In the genomic region with DNA sequence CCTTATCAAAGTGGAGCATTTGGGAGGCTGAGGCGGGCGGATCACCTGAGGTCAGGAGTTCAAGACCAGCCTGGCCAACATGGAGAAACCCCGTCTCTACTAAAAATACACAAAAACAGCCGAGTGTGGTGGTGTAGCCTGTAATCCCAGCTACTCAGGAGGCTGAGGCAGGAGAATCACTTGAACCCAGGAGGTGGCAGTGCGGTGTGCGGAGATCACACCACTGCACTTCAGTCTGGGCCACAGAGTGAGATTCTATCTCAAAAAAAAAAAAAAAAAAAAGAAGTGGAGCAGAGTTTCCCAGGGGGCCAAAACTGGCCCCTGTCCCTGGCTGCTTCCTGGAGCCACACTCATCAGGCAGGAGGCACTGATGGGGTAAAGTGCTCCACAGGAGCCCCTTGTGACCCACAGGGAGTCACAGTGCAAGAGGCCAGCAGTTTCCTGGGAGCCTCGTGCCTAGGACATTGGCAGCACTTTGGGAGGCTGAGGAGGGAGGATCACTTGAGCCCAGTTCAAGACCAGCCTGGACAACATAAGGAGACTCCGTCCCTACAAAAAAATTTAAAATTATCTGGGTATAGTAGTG, we compare ENCODE assay signal across 15 cellular contexts. TPM values are rescaled to one million over a fixed set of nuclear protein-coding genes. Genes with fewer than 3 reads are reported as not detected.
"Had no signal": no experiment of that assay in that cellular context is flagged by ENCODE, and none has a peak within 500 bp of the region (broad histone marks: within the 10 kb centered on the region; RNA-seq: fewer than 3 reads in every experiment).

No MANE protein-coding gene starts in this region.

- FAIRE-seq: endometrium, urothelium cell line had no signal

- ATAC-seq: gastroesophageal sphincter; naive thymus-derived CD8-positive, alpha-beta T cell had no signal

- H3K36me3 ChIP-seq: esophagus muscularis mucosa, gastroesophageal sphincter, sigmoid colon, thyroid gland had no signal

- H3K4me3 ChIP-seq: esophagus muscularis mucosa, gastroesophageal sphincter, mucosa of descending colon, sigmoid colon, skin epidermis, thyroid gland had no signal

- H3K27me3 ChIP-seq: thyroid gland had no signal

- DNase-seq: cortex of kidney; effector memory CD4-positive, alpha-beta T cell; glutamatergic neuron; sigmoid colon; stimulated activated CD4-positive, alpha-beta T cell treated with anti-CD3 and anti-CD28 coated beads, Interleukin-12 subunit alpha, Interleukin-12 subunit beta, amount 100 ng/mL, for 4 hours; stimulated activated naive CD4-positive, alpha-beta T cell treated with Interleukin-2 at 50 U/mL for 16 hours had no signal

- H3K27ac ChIP-seq: esophagus muscularis mucosa, gastroesophageal sphincter, sigmoid colon had no signal

- H3K9me3 ChIP-seq: esophagus muscularis mucosa, gastroesophageal sphincter, mucosa of descending colon, sigmoid colon, thyroid gland had no signal

RNA-seq across cellular contexts. Expression of gene RTN4RL1, which starts 44.4 kb away (rescaled TPM):
- total RNA-seq: kidney epithelial cell had no signal
